8 cellular contexts compared by ENCODE assay signal in the genomic region with DNA sequence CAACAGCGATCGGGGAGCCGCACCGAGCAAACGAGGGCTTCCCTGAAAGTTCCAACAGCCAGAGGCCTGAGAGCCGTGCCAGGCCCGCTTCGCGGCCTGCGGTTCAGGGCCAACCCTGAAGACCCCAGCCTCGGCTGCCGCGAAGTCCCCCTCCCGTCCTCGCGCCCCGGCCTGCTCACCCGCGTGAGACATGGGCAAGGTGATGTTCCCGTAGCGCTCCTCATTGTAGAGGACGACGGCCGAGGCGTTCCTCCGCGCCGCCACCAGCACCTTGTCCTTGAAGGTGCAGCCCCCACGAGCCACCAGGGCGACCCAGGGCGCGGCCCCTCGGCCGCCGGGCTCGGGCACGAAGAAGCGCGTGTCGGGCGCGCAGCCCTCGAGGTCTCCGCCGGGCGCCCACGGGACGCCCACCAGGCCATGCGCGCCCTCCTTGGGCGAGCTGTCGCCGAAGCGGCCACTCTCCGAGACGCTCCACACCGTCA. TPM values are rescaled to one million over a fixed set of nuclear protein-coding genes. Genes with fewer than 3 reads are reported as not detected.
DNase-seq lines count a peak whose midpoint lies in the region; ATAC-seq and TF ChIP-seq lines count a peak whose summit lies in the region.

No MANE protein-coding gene starts in this region.

- no peaks in the 10 kb centered on the region for H3K27me3 Mint-ChIP-seq in activated T-cell treated with anti-CD3 and anti-CD28 coated beads, Interleukin-2, amount 50 U/mL, for 24 hours

- peak overlapping the region; percentile 91 for H3K4me3 Mint-ChIP-seq in activated T-cell treated with anti-CD3 and anti-CD28 coated beads, Interleukin-2, amount 50 U/mL, for 24 hours

- peaks cover 37 to 47% (median 44%) of the 10 kb centered on the region in 11 experiments for H4K20me1 ChIP-seq in BLaER1 treated with 17β-estradiol and CSF1 and Interleukin-3, amounts not matched to agents 10 nM and 100 nM

- H3K4me3 ChIP-seq in BLaER1 treated with 17β-estradiol and CSF1 and Interleukin-3, amounts not matched to agents 10 nM and 100 nM, result peak overlapping the region; percentile 89 to 99 (median 92)
- H3K4me3 ChIP-seq in fibroblast of the aortic adventitia (ENCODE audit: low read depth, low read length), result peak overlapping the region; percentile 88

- H3K9me3 ChIP-seq in BLaER1 treated with 17β-estradiol and CSF1 and Interleukin-3, amounts not matched to agents 10 nM and 100 nM (replicated peaks in 1 of 11), result peaks cover 0 to 8% (median 0%) of the 10 kb centered on the region in 11 experiments; a peak in 6 of 22 replicates

- ATAC-seq in GM19463 (IDR thresholded peaks at IDR 0.05; ENCODE audit: unreplicated experiment) (peak; percentile 10), omental fat pad (ENCODE audit: low FRiP score) (peak; percentile 2), GM21367 (IDR thresholded peaks at IDR 0.05; ENCODE audit: unreplicated experiment) (no peak)

- H3K4me1 Mint-ChIP-seq in activated T-cell treated with anti-CD3 and anti-CD28 coated beads, Interleukin-2, amount 50 U/mL, for 24 hours (ENCODE audit: low read depth), result peaks cover 78% of the 10 kb centered on the region

- H3K27ac Mint-ChIP-seq in activated T-cell treated with anti-CD3 and anti-CD28 coated beads, Interleukin-2, amount 50 U/mL, for 24 hours, result peak overlapping the region; percentile 99

- peaks cover 41% of the 10 kb centered on the region for H3K36me3 Mint-ChIP-seq in activated T-cell treated with anti-CD3 and anti-CD28 coated beads, Interleukin-2, amount 50 U/mL, for 24 hours (ENCODE audit: low read depth)

- H3K27me3 ChIP-seq in BLaER1 treated with 17β-estradiol and CSF1 and Interleukin-3, amounts not matched to agents 10 nM and 100 nM, result no peaks in the 10 kb centered on the region

- no peaks in the 10 kb centered on the region for H3K9me3 Mint-ChIP-seq in activated T-cell treated with anti-CD3 and anti-CD28 coated beads, Interleukin-2, amount 50 U/mL, for 24 hours

- peak overlapping the region; percentile 98 to 100 (median 99) for H3K9ac ChIP-seq in BLaER1 treated with 17β-estradiol and CSF1 and Interleukin-3, amounts not matched to agents 10 nM and 100 nM

- TF ChIP-seq CTCF in fibroblast of the aortic adventitia (IDR thresholded peaks at IDR 0.05; ENCODE audit: insufficient read depth, low read length), result no peak
- TF ChIP-seq CTCF in omental fat pad (IDR thresholded peaks at IDR 0.05), result no peak

- peak; percentile 17 for DNase-seq in HPDE6-E6E7 (ENCODE audit: extremely low spot score)
- DNase-seq in activated T-cell treated with anti-CD3 and anti-CD28 coated beads, Interleukin-2, amount 50 U/mL, for 24 hours, result no peak
- DNase-seq in fibroblast of the aortic adventitia (ENCODE audit: low read depth), result peak; percentile 24
- no peak for DNase-seq in omental fat pad (ENCODE audit: low spot score)
- no peak for DNase-seq in H4 (ENCODE audit: low spot score)

- peak overlapping the region; percentile 99 to 100 (median 100) for H3K27ac ChIP-seq in BLaER1 treated with 17β-estradiol and CSF1 and Interleukin-3, amounts not matched to agents 10 nM and 100 nM

- H3K4me1 ChIP-seq in BLaER1 treated with 17β-estradiol and CSF1 and Interleukin-3, amounts not matched to agents 10 nM and 100 nM, result peaks cover 43 to 65% (median 53%) of the 10 kb centered on the region in 10 experiments

- peaks cover 36 to 50% (median 47%) of the 10 kb centered on the region in 11 experiments for H3K36me3 ChIP-seq in BLaER1 treated with 17β-estradiol and CSF1 and Interleukin-3, amounts not matched to agents 10 nM and 100 nM

- H3K4me2 ChIP-seq in BLaER1 treated with 17β-estradiol and CSF1 and Interleukin-3, amounts not matched to agents 10 nM and 100 nM, result peak overlapping the region; percentile 78 to 96 (median 91)

RNA-seq across cellular contexts. Expression of gene RNF149, which starts 0.5 kb away (rescaled TPM):
- total RNA-seq in fibroblast of the aortic adventitia (ENCODE audit: low replicate concordance) (46.4 and 50.7 TPM in 2 replicates), omental fat pad (100 to 1,000 TPM in 3 of 4 donors, 10 to 100 TPM in 1; 96.8 to 191 (median 118) TPM)
- total RNA-seq in H4 (2014; rRNA removed; shearing (Covaris generic)), result 8.4 and 9.0 TPM in 2 replicates

RNA-seq across cellular contexts. Expression of gene CNOT11, which starts 55.3 kb away (rescaled TPM):
- 13.7 and 48.4 TPM in 2 replicates for total RNA-seq in fibroblast of the aortic adventitia (ENCODE audit: low replicate concordance)
- 10 to 100 TPM; 18.4 to 28.5 (median 22.8) TPM for total RNA-seq in omental fat pad
- total RNA-seq in H4 (2014; rRNA removed; shearing (Covaris generic)), result 58.2 and 69.8 TPM in 2 replicates

Comparison
In these comparisons a context has a peak if more than half of its experiments do, and no peak if none do; other contexts are left out.
1. DNase-seq: peak in HPDE6-E6E7 (single experiment) and fibroblast of the aortic adventitia (single experiment); none in activated T-cell treated with anti-CD3 and anti-CD28 coated beads, Interleukin-2, amount 50 U/mL, for 24 hours (single experiment), omental fat pad (single experiment) and H4 (single experiment).